Comparison of ENCODE assay signal across 22 cellular contexts in the genomic region with DNA sequence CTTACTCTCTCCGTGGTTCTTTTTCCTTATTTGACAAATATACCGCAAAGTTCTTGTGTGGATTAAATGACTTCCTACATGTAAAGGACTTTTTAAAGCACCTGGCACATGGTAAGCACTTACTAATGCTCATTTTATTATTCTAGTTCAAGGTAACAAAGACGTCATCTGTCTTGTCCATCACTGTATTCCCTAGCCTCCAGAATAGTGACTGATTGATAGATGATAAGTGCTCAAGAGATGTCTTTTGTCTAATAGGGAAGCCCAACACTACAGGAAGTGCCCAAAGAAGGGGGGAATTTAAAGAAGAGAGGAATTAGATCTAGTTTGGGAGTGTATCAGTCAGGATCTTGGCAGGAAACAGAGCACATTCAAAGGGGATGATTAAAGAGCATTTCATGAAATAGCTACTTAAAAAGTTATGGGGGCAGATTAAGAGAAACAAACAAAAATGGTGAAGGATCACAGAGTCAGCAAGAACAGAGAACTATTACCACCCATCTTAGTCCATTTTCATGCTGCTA.
"Had no signal": no experiment of that assay in that cellular context is flagged by ENCODE, and none has a peak within 500 bp of the region (broad histone marks: within the 10 kb centered on the region; RNA-seq: fewer than 3 reads in every experiment).

No MANE protein-coding gene starts in this region.

- ATAC-seq: activated naive CD4-positive, alpha-beta T cell treated with anti-CD3 and anti-CD28 coated beads, Interleukin-2, amount 50 U/mL, for 72 hours; esophagus mucosa; gastrocnemius medialis; heart left ventricle; upper lobe of right lung had no signal

- DNase-seq: activated CD4-positive, alpha-beta T cell treated with anti-CD3 and anti-CD28 coated beads for 1 hour; activated gamma-delta T cell treated with Interleukin-2 at 50 U/mL for 16 hours; adrenal gland; cerebellar nuclear complex; cortex of kidney; gastrocnemius medialis; heart left ventricle; immature natural killer cell; naive thymus-derived CD4-positive, alpha-beta T cell; nucleus accumbens; posterior cingulate gyrus; sigmoid colon; stimulated activated naive CD4-positive, alpha-beta T cell; T-helper 2 cell; upper lobe of right lung; WERI-Rb-1 had no signal

- H3K27ac Mint-ChIP-seq: activated naive CD4-positive, alpha-beta T cell treated with anti-CD3 and anti-CD28 coated beads, Interleukin-2, amount 50 U/mL, for 72 hours; immature natural killer cell; memory B cell; naive thymus-derived CD4-positive, alpha-beta T cell had no signal

- H3K9me3 ChIP-seq: adrenal gland, gastrocnemius medialis, sigmoid colon, upper lobe of right lung had no signal

- H3K27ac ChIP-seq: adrenal gland, gastrocnemius medialis, heart left ventricle, sigmoid colon, upper lobe of right lung, WERI-Rb-1 had no signal

- H3K27me3 ChIP-seq: adrenal gland, gastrocnemius medialis, heart left ventricle, sigmoid colon, upper lobe of right lung had no signal

- H3K4me1 ChIP-seq: adrenal gland, gastrocnemius medialis, heart left ventricle, sigmoid colon, upper lobe of right lung had no signal

- H3K36me3 ChIP-seq: adrenal gland, gastrocnemius medialis, heart left ventricle, sigmoid colon, upper lobe of right lung, WERI-Rb-1 had no signal

- H3K4me3 ChIP-seq: adrenal gland, gastrocnemius medialis, heart left ventricle, sigmoid colon, upper lobe of right lung had no signal

- H3K9me3 Mint-ChIP-seq: activated naive CD4-positive, alpha-beta T cell treated with anti-CD3 and anti-CD28 coated beads, Interleukin-2, amount 50 U/mL, for 72 hours; immature natural killer cell had no signal

- FAIRE-seq: astrocyte, bronchial epithelial cell, endometrium had no signal

- H3K4me3 Mint-ChIP-seq: immature natural killer cell; memory B cell; naive thymus-derived CD4-positive, alpha-beta T cell had no signal

- H3K36me3 Mint-ChIP-seq: activated naive CD4-positive, alpha-beta T cell treated with anti-CD3 and anti-CD28 coated beads, Interleukin-2, amount 50 U/mL, for 72 hours; immature natural killer cell; memory B cell; naive thymus-derived CD4-positive, alpha-beta T cell had no signal

- H3K4me1 Mint-ChIP-seq: immature natural killer cell had no signal
